12 cellular contexts compared by ENCODE assay signal in genomic region chr14:102394717-102395378, GRCh38. TPM values are rescaled to one million over a fixed set of nuclear protein-coding genes. Genes with fewer than 3 reads are reported as not detected.
A peak's percentile ranks its signal among the peaks of the same experiment; 100 is the strongest.
DNase-seq lines count a peak whose midpoint lies in the region; ATAC-seq and TF ChIP-seq lines count a peak whose summit lies in the region.
"Had no signal": no experiment of that assay in that cellular context is flagged by ENCODE, and none has a peak within 500 bp of the region (broad histone marks: within the 10 kb centered on the region; RNA-seq: fewer than 3 reads in every experiment).

No MANE protein-coding gene starts in this region.

- peak overlapping the region; percentile 40 for H3K27ac Mint-ChIP-seq in activated naive CD4-positive, alpha-beta T cell treated with anti-CD3 and anti-CD28 coated beads, Interleukin-2, amount 10 ng/mL, durations not matched to agents 7 days and 5 days
- H3K27ac Mint-ChIP-seq in T-helper 2 cell treated with Interferon-gamma antibody and Interleukin-4, amounts not matched to agents 5 μg/mL and 100 μg/mL, for 36 hours, result peak overlapping the region; percentile 39
- H3K27ac Mint-ChIP-seq in endothelial cell (ENCODE audit: unreplicated experiment), result peak overlapping the region; percentile 81
- H3K27ac Mint-ChIP-seq: activated CD8-positive, alpha-beta memory T cell treated with anti-CD3 and anti-CD28 coated beads, Interleukin-2, amount 10 ng/mL, durations not matched to agents 7 days and 5 days had no signal

- DNase-seq in activated naive CD4-positive, alpha-beta T cell treated with anti-CD3 and anti-CD28 coated beads, Interleukin-2, amount 10 ng/mL, durations not matched to agents 7 days and 5 days, result no peak
- no peak for DNase-seq in activated naive CD4-positive, alpha-beta T cell treated with Interleukin-2 at 50 U/mL for 16 hours
- DNase-seq in T-helper 2 cell treated with Interferon-gamma antibody and Interleukin-4, amounts not matched to agents 5 μg/mL and 100 μg/mL, for 36 hours (ENCODE audit: low spot score), result no peak
- peak; percentile 10 for DNase-seq in endothelial cell (ENCODE audit: low spot score)
- DNase-seq in NCI-H82 (lab: John Stamatoyannopoulos, UW), result no peak
- no peak for DNase-seq in globus pallidus (ENCODE audit: low spot score)
- DNase-seq: body of pancreas, NCI-H446 treated with DMSO at 0.1 percent for 48 hours, T1000 had no signal

- no peak overlapping the region for H3K4me3 Mint-ChIP-seq in activated naive CD4-positive, alpha-beta T cell treated with anti-CD3 and anti-CD28 coated beads, Interleukin-2, amount 10 ng/mL, durations not matched to agents 7 days and 5 days
- H3K4me3 Mint-ChIP-seq in T-helper 2 cell treated with Interferon-gamma antibody and Interleukin-4, amounts not matched to agents 5 μg/mL and 100 μg/mL, for 36 hours, result peak overlapping the region; percentile 44
- peak overlapping the region; percentile 5 for H3K4me3 Mint-ChIP-seq in endothelial cell (ENCODE audit: unreplicated experiment)
- H3K4me3 Mint-ChIP-seq: activated CD8-positive, alpha-beta memory T cell treated with anti-CD3 and anti-CD28 coated beads, Interleukin-2, amount 10 ng/mL, durations not matched to agents 7 days and 5 days had no signal

- no peaks in the 10 kb centered on the region for H3K27me3 Mint-ChIP-seq in activated naive CD4-positive, alpha-beta T cell treated with anti-CD3 and anti-CD28 coated beads, Interleukin-2, amount 10 ng/mL, durations not matched to agents 7 days and 5 days
- no peaks in the 10 kb centered on the region for H3K27me3 Mint-ChIP-seq in T-helper 2 cell treated with Interferon-gamma antibody and Interleukin-4, amounts not matched to agents 5 μg/mL and 100 μg/mL, for 36 hours (ENCODE audit: low read depth)
- H3K27me3 Mint-ChIP-seq in endothelial cell (ENCODE audit: unreplicated experiment), result peaks cover 1% of the 10 kb centered on the region
- H3K27me3 Mint-ChIP-seq: activated CD8-positive, alpha-beta memory T cell treated with anti-CD3 and anti-CD28 coated beads, Interleukin-2, amount 10 ng/mL, durations not matched to agents 7 days and 5 days had no signal

- H3K36me3 Mint-ChIP-seq in activated naive CD4-positive, alpha-beta T cell treated with anti-CD3 and anti-CD28 coated beads, Interleukin-2, amount 10 ng/mL, durations not matched to agents 7 days and 5 days, result peaks cover 25% of the 10 kb centered on the region
- peaks cover 20% of the 10 kb centered on the region for H3K36me3 Mint-ChIP-seq in T-helper 2 cell treated with Interferon-gamma antibody and Interleukin-4, amounts not matched to agents 5 μg/mL and 100 μg/mL, for 36 hours (ENCODE audit: low read depth)
- peaks cover 29% of the 10 kb centered on the region for H3K36me3 Mint-ChIP-seq in endothelial cell (ENCODE audit: low read depth, unreplicated experiment)

- H3K9me3 Mint-ChIP-seq in activated naive CD4-positive, alpha-beta T cell treated with anti-CD3 and anti-CD28 coated beads, Interleukin-2, amount 10 ng/mL, durations not matched to agents 7 days and 5 days, result peaks cover 17% of the 10 kb centered on the region
- peaks cover 23% of the 10 kb centered on the region for H3K9me3 Mint-ChIP-seq in T-helper 2 cell treated with Interferon-gamma antibody and Interleukin-4, amounts not matched to agents 5 μg/mL and 100 μg/mL, for 36 hours
- H3K9me3 Mint-ChIP-seq in endothelial cell (ENCODE audit: unreplicated experiment), result peaks cover 5% of the 10 kb centered on the region

- ATAC-seq in HG02852 (IDR thresholded peaks at IDR 0.05; ENCODE audit: unreplicated experiment), result no peak
- ATAC-seq: activated CD8-positive, alpha-beta memory T cell treated with anti-CD3 and anti-CD28 coated beads, Interleukin-2, amount 10 ng/mL, durations not matched to agents 7 days and 5 days; body of pancreas had no signal

- CTCF ChIA-PET in activated naive CD4-positive, alpha-beta T cell treated with anti-CD3 and anti-CD28 coated beads, Interleukin-2, amount 10 ng/mL, durations not matched to agents 7 days and 5 days (lab: Charles Lee), result interaction anchor here (0.7 to 2.3 kb wide), 4 partner anchors 8 to 78 kb away, joined by 3 to 4 read pairs (median 4); no protein-coding TSS in a partner anchor

- peaks cover 7% of the 10 kb centered on the region for H3K4me1 Mint-ChIP-seq in activated naive CD4-positive, alpha-beta T cell treated with anti-CD3 and anti-CD28 coated beads, Interleukin-2, amount 10 ng/mL, durations not matched to agents 7 days and 5 days
- peaks cover 4% of the 10 kb centered on the region for H3K4me1 Mint-ChIP-seq in T-helper 2 cell treated with Interferon-gamma antibody and Interleukin-4, amounts not matched to agents 5 μg/mL and 100 μg/mL, for 36 hours (ENCODE audit: low read depth)
- peaks cover 7% of the 10 kb centered on the region for H3K4me1 Mint-ChIP-seq in endothelial cell (ENCODE audit: unreplicated experiment)

- peak overlapping the region; percentile 33 for H3K27ac ChIP-seq in temporal lobe (ENCODE audit: low read depth, low read length)
- H3K27ac ChIP-seq: body of pancreas had no signal

- no peak for TF ChIP-seq CTCF in endothelial cell (IDR thresholded peaks at IDR 0.05; ENCODE audit: unreplicated experiment)

RNA-seq across cellular contexts. Expression of gene TECPR2, which starts 32.1 kb away (rescaled TPM):
- 28.9 TPM for total RNA-seq in endothelial cell (ENCODE audit: unreplicated experiment)
- total RNA-seq in temporal lobe, result 18.4 TPM

RNA-seq across cellular contexts. Expression of gene CINP, which starts 32.2 kb away (rescaled TPM):
- 26.1 TPM for total RNA-seq in endothelial cell (ENCODE audit: unreplicated experiment)
- total RNA-seq in temporal lobe, result 27.8 TPM
